ENCODE assay signal across 33 cellular contexts in genomic region chr7:140497241-140497769, GRCh38.
"Had no signal": no experiment of that assay in that cellular context is flagged by ENCODE, and none has a peak within 500 bp of the region (broad histone marks: within the 10 kb centered on the region; RNA-seq: fewer than 3 reads in every experiment).

No MANE protein-coding gene starts in this region.

- H3K9me3 Mint-ChIP-seq: activated CD4-positive, alpha-beta T cell treated with anti-CD3 and anti-CD28 coated beads, Interleukin-2, amount 10 ng/mL, durations not matched to agents 24 days and 14 days; activated CD8-positive, alpha-beta T cell treated with anti-CD3 and anti-CD28 coated beads for 36 hours; activated naive CD4-positive, alpha-beta T cell treated with anti-CD3 and anti-CD28 coated beads, Interleukin-2, amount 50 U/mL, for 24 hours; activated naive CD8-positive, alpha-beta T cell treated with anti-CD3 and anti-CD28 coated beads, Interleukin-2, amount 10 ng/mL, durations not matched to agents 7 days and 5 days; activated T-cell treated with anti-CD3 and anti-CD28 coated beads, Interleukin-2, amount 50 U/mL, for 72 hours; activated T-helper 17 cell treated with anti-CD3 and anti-CD28 coated beads, Interleukin-2, amount 50 U/mL, for 72 hours; central memory CD8-positive, alpha-beta T cell had no signal

- H3K4me2 ChIP-seq: PC-9 had no signal

- H3K27ac ChIP-seq: ascending aorta, PC-9, RWPE1, WERI-Rb-1 had no signal

- H3K9me3 ChIP-seq: ascending aorta, MG63 had no signal

- H3K36me3 Mint-ChIP-seq: activated naive CD4-positive, alpha-beta T cell treated with anti-CD3 and anti-CD28 coated beads, Interleukin-2, amount 50 U/mL, for 24 hours; activated naive CD8-positive, alpha-beta T cell treated with anti-CD3 and anti-CD28 coated beads, Interleukin-2, amount 10 ng/mL, durations not matched to agents 7 days and 5 days had no signal

- ATAC-seq: activated CD8-positive, alpha-beta T cell treated with anti-CD3 and anti-CD28 coated beads for 36 hours; activated T-cell treated with anti-CD3 and anti-CD28 coated beads, Interleukin-2, amount 50 U/mL, for 72 hours; activated T-helper 17 cell treated with anti-CD3 and anti-CD28 coated beads, Interleukin-2, amount 50 U/mL, for 72 hours; Right ventricle myocardium inferior had no signal

- H2AFZ ChIP-seq: PC-9 had no signal

- H3K4me1 ChIP-seq: ascending aorta had no signal

- H3K27me3 Mint-ChIP-seq: activated CD8-positive, alpha-beta T cell treated with anti-CD3 and anti-CD28 coated beads for 36 hours; activated naive CD4-positive, alpha-beta T cell treated with anti-CD3 and anti-CD28 coated beads, Interleukin-2, amount 50 U/mL, for 24 hours; activated T-helper 17 cell treated with anti-CD3 and anti-CD28 coated beads, Interleukin-2, amount 50 U/mL, for 72 hours; central memory CD8-positive, alpha-beta T cell had no signal

- H3K4me1 Mint-ChIP-seq: activated CD4-positive, alpha-beta T cell treated with anti-CD3 and anti-CD28 coated beads, Interleukin-2, amount 10 ng/mL, durations not matched to agents 24 days and 14 days; activated naive CD4-positive, alpha-beta T cell treated with anti-CD3 and anti-CD28 coated beads, Interleukin-2, amount 50 U/mL, for 24 hours; activated naive CD8-positive, alpha-beta T cell treated with anti-CD3 and anti-CD28 coated beads, Interleukin-2, amount 10 ng/mL, durations not matched to agents 7 days and 5 days; activated T-helper 17 cell treated with anti-CD3 and anti-CD28 coated beads, Interleukin-2, amount 50 U/mL, for 72 hours; central memory CD8-positive, alpha-beta T cell had no signal

- H3K36me3 ChIP-seq: ascending aorta, cardiac muscle cell, MG63, WERI-Rb-1 had no signal

- H3K4me3 Mint-ChIP-seq: activated CD4-positive, alpha-beta T cell treated with anti-CD3 and anti-CD28 coated beads, Interleukin-2, amount 10 ng/mL, durations not matched to agents 24 days and 14 days; activated CD8-positive, alpha-beta T cell treated with anti-CD3 and anti-CD28 coated beads for 36 hours; activated naive CD4-positive, alpha-beta T cell treated with anti-CD3 and anti-CD28 coated beads, Interleukin-2, amount 50 U/mL, for 24 hours; activated naive CD8-positive, alpha-beta T cell treated with anti-CD3 and anti-CD28 coated beads, Interleukin-2, amount 10 ng/mL, durations not matched to agents 7 days and 5 days; activated T-cell treated with anti-CD3 and anti-CD28 coated beads, Interleukin-2, amount 50 U/mL, for 72 hours; activated T-helper 17 cell treated with anti-CD3 and anti-CD28 coated beads, Interleukin-2, amount 50 U/mL, for 72 hours; central memory CD8-positive, alpha-beta T cell had no signal

- H3K4me3 ChIP-seq: ascending aorta, cardiac muscle cell, MG63, PC-9 had no signal

- H3K27me3 ChIP-seq: ascending aorta, cardiac muscle cell, MG63 had no signal

- DNase-seq: activated CD4-positive, alpha-beta T cell treated with anti-CD3 and anti-CD28 coated beads, Interleukin-2, amount 10 ng/mL, durations not matched to agents 24 days and 14 days; activated CD4-positive, alpha-beta T cell treated with anti-CD3 and anti-CD28 coated beads, Interleukin-2, amount 50 U/mL, for 4 hours; activated CD4-positive, CD25-positive, alpha-beta regulatory T cell; activated CD8-positive, alpha-beta T cell treated with anti-CD3 and anti-CD28 coated beads for 36 hours; activated gamma-delta T cell; activated naive CD4-positive, alpha-beta T cell treated with Interleukin-2 at 50 U/mL for 16 hours; activated naive CD8-positive, alpha-beta T cell treated with anti-CD3 and anti-CD28 coated beads, Interleukin-2, amount 10 ng/mL, durations not matched to agents 7 days and 5 days; activated T-cell treated with anti-CD3 and anti-CD28 coated beads, Interleukin-2, amount 50 U/mL, for 1 hour; activated T-cell treated with anti-CD3 and anti-CD28 coated beads, Interleukin-2, amount 50 U/mL, for 72 hours; amygdala; Kasumi-1; KG1; MG63; NCI-H1092; NCI-H1436 treated with DMSO at 0.1 percent for 48 hours; NCI-H1694 treated with DMSO at 0.1 percent for 48 hours; NCI-H2029; NCI-H345; NCI-H524 treated with DMSO at 0.1 percent for 48 hours; NK-92 treated with Interleukin-12 subunit alpha and Interleukin-12 subunit beta, amount 100 ng/mL, for 24 hours; PC-9; SW 1271; T-helper 1 cell; T-helper 2 cell; T-helper 9 cell; WERI-Rb-1 had no signal

- H3K27ac Mint-ChIP-seq: activated CD4-positive, alpha-beta T cell treated with anti-CD3 and anti-CD28 coated beads, Interleukin-2, amount 10 ng/mL, durations not matched to agents 24 days and 14 days; activated CD8-positive, alpha-beta T cell treated with anti-CD3 and anti-CD28 coated beads for 36 hours; activated naive CD4-positive, alpha-beta T cell treated with anti-CD3 and anti-CD28 coated beads, Interleukin-2, amount 50 U/mL, for 24 hours; activated naive CD8-positive, alpha-beta T cell treated with anti-CD3 and anti-CD28 coated beads, Interleukin-2, amount 10 ng/mL, durations not matched to agents 7 days and 5 days; activated T-cell treated with anti-CD3 and anti-CD28 coated beads, Interleukin-2, amount 50 U/mL, for 72 hours; activated T-helper 17 cell treated with anti-CD3 and anti-CD28 coated beads, Interleukin-2, amount 50 U/mL, for 72 hours had no signal
